ENCODE assay signal across 36 cellular contexts in the genomic region with DNA sequence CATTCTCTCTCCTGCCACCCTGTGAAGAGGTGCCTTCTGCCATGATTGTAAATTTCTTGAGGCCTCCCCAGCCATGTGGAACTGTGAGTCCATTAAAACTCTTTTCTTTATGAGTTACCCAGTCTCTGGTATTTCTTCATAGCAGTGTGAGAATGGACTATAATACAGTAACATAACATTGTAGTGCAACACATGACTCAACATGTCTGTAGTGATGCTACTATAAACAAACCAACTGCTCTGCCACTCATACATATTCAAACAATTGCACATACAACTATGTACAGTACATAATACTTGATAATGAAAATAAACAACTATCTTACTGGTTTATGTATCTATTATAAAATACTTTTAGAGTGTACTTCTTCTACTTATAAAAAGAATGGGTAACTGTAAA. TPM values are rescaled to one million over a fixed set of nuclear protein-coding genes. Genes with fewer than 3 reads are reported as not detected.
DNase-seq lines count a peak whose midpoint lies in the region; ATAC-seq and TF ChIP-seq lines count a peak whose summit lies in the region.
"Had no signal": no experiment of that assay in that cellular context is flagged by ENCODE, and none has a peak within 500 bp of the region (broad histone marks: within the 10 kb centered on the region; RNA-seq: fewer than 3 reads in every experiment).

No MANE protein-coding gene starts in this region.

- no peaks in the 10 kb centered on the region for H3K36me3 Mint-ChIP-seq in activated T-cell treated with anti-CD3 and anti-CD28 coated beads, Interleukin-2, amount 50 U/mL, for 4 hours (ENCODE audit: insufficient read depth)
- H3K36me3 Mint-ChIP-seq: activated naive CD4-positive, alpha-beta T cell treated with anti-CD3 and anti-CD28 coated beads, Interleukin-2, amount 50 U/mL, for 24 hours; memory B cell; stimulated activated naive B cell treated with anti-CD40 and anti-IgM and Interleukin-4, amounts not matched to agents 10 μg/mL and 1 μg/mL and 100 μg/mL, for 72 hours; type B pancreatic cell had no signal

- intact Hi-C loops in psoas muscle (cut with DNase I) = loop anchor here in 1 of 2 donors (5.0 kb wide), 1 partner anchor 97 kb away; no protein-coding TSS in a partner anchor

- H3K9me3 ChIP-seq in fibroblast of lung (ENCODE audit: control insufficient read depth, insufficient read depth, low read depth, low read length) (no peaks in the 10 kb centered on the region), psoas muscle (no peaks in the 10 kb centered on the region)
- H3K9me3 ChIP-seq: ovary, SJSA1 had no signal

- H3K4me1 ChIP-seq in fibroblast of lung (ENCODE audit: control insufficient read depth, extremely low read depth, insufficient read depth, low read length) (no peaks in the 10 kb centered on the region), psoas muscle (no peaks in the 10 kb centered on the region)
- H3K4me1 ChIP-seq: SJSA1 had no signal

- no peaks in the 10 kb centered on the region for H3K79me2 ChIP-seq in fibroblast of lung (ENCODE audit: control insufficient read depth, insufficient read depth, low read length)

- no peaks in the 10 kb centered on the region for H3K4me1 Mint-ChIP-seq in activated T-cell treated with anti-CD3 and anti-CD28 coated beads, Interleukin-2, amount 50 U/mL, for 4 hours (ENCODE audit: low read depth)
- H3K4me1 Mint-ChIP-seq: activated naive CD4-positive, alpha-beta T cell treated with anti-CD3 and anti-CD28 coated beads, Interleukin-2, amount 50 U/mL, for 24 hours; memory B cell; neural crest cell had no signal

- H3K27ac ChIP-seq in fibroblast of lung (ENCODE audit: insufficient read depth, low read length) = no peak overlapping the region
- no peak overlapping the region for H3K27ac ChIP-seq in psoas muscle
- H3K27ac ChIP-seq: C4-2B, cardiac muscle cell, coronary artery, ovary, SJSA1, skin epidermis had no signal

- H3K36me3 ChIP-seq in fibroblast of lung (ENCODE audit: control insufficient read depth, insufficient read depth, low read length) = no peaks in the 10 kb centered on the region
- H3K36me3 ChIP-seq in psoas muscle (ENCODE audit: insufficient read depth in 1 of 2, low read depth in 1 of 2) = peaks cover 0 to 11% of the 10 kb centered on the region in 2 donors
- H3K36me3 ChIP-seq: cardiac muscle cell, ovary, SJSA1 had no signal

- H3K4me2 ChIP-seq in fibroblast of lung (ENCODE audit: extremely low read depth, insufficient read depth, low read length) = no peak overlapping the region

- TF ChIP-seq CTCF in fibroblast of lung (conservative IDR thresholded peaks at IDR 0.05 in 1 of 2, IDR thresholded peaks at IDR 0.05 in 1 of 2; ENCODE audit: low read depth in 1 of 2, low read length in 2 of 2) (no peak), psoas muscle (IDR thresholded peaks at IDR 0.05) (no peak)

- no peaks in the 10 kb centered on the region for H3K27me3 ChIP-seq in fibroblast of lung (ENCODE audit: control insufficient read depth, insufficient read depth, low read length)
- H3K27me3 ChIP-seq in psoas muscle (ENCODE audit: insufficient read depth in 3 of 3, low read length in 2 of 3) = no peaks in the 10 kb centered on the region
- H3K27me3 ChIP-seq: ovary had no signal

- DNase-seq in HCEC 1CT = peak; percentile 71
- peak; percentile 72 for DNase-seq in amniotic epithelial cell (ENCODE audit: low read depth)
- peak; percentile 10 to 42 for DNase-seq in fibroblast of lung (ENCODE audit: low read depth in 2 of 2)
- DNase-seq in psoas muscle = no peak
- DNase-seq in superior temporal gyrus (ENCODE audit: extremely low spot score) = no peak
- no peak for DNase-seq in activated CD4-positive, alpha-beta T cell treated with anti-CD3 and anti-CD28 coated beads, Interleukin-2, amount 50 U/mL, for 48 hours
- DNase-seq in cerebellum (ENCODE audit: low spot score) = no peak
- no peak for DNase-seq in activated T-cell treated with anti-CD3 and anti-CD28 coated beads, Interleukin-2, amount 50 U/mL, for 4 hours
- DNase-seq: activated CD4-positive, alpha-beta T cell treated with anti-CD3 and anti-CD28 coated beads for 48 hours; activated CD8-positive, alpha-beta memory T cell treated with anti-CD3 and anti-CD28 coated beads for 24 hours; activated T-cell treated with anti-CD3 and anti-CD28 coated beads for 4 hours; COR-L47; effector CD8-positive, alpha-beta T cell; GDM1; hypothalamus; NCI-H1092; NCI-H1694; NCI-H446; NCI-H774; ovary; retina; RPMI8226; stimulated activated naive B cell treated with anti-CD40 and anti-IgM and Interleukin-4, amounts not matched to agents 10 μg/mL and 1 μg/mL and 100 μg/mL, for 72 hours; substantia nigra; T1000 had no signal

- H4K20me1 ChIP-seq in fibroblast of lung (ENCODE audit: control insufficient read depth, extremely low read depth, insufficient read depth, low read length) = no peaks in the 10 kb centered on the region

- no peak overlapping the region for H3K4me3 Mint-ChIP-seq in activated T-cell treated with anti-CD3 and anti-CD28 coated beads, Interleukin-2, amount 50 U/mL, for 4 hours
- H3K4me3 Mint-ChIP-seq: activated naive CD4-positive, alpha-beta T cell treated with anti-CD3 and anti-CD28 coated beads, Interleukin-2, amount 50 U/mL, for 24 hours; memory B cell; neural crest cell; stimulated activated naive B cell treated with anti-CD40 and anti-IgM and Interleukin-4, amounts not matched to agents 10 μg/mL and 1 μg/mL and 100 μg/mL, for 72 hours; type B pancreatic cell had no signal

- no peak overlapping the region for H2AFZ ChIP-seq in fibroblast of lung (ENCODE audit: low read length)

- H3K4me3 ChIP-seq in fibroblast of lung (replicated peaks in 1 of 4; ENCODE audit: control extremely low read depth in 1 of 4, insufficient read depth in 1 of 4, low read depth in 3 of 4, low read length in 4 of 4) (no peak overlapping the region), psoas muscle (no peak overlapping the region)
- H3K4me3 ChIP-seq: cardiac muscle cell, coronary artery, ovary, SJSA1, skin epidermis had no signal

- H3K27me3 Mint-ChIP-seq in activated T-cell treated with anti-CD3 and anti-CD28 coated beads, Interleukin-2, amount 50 U/mL, for 4 hours (ENCODE audit: low read depth) = peaks cover 24% of the 10 kb centered on the region

- peak; percentile 30 to 48 (median 40) for ATAC-seq in psoas muscle
- no peak for ATAC-seq in activated T-cell treated with anti-CD3 and anti-CD28 coated beads, Interleukin-2, amount 50 U/mL, for 4 hours
- ATAC-seq: stimulated activated naive B cell treated with anti-CD40 and anti-IgM and Interleukin-4, amounts not matched to agents 10 μg/mL and 1 μg/mL and 100 μg/mL, for 72 hours had no signal

- H3K9ac ChIP-seq in fibroblast of lung (ENCODE audit: insufficient read depth, low read length) = no peak overlapping the region

- no peaks in the 10 kb centered on the region for H3K9me3 Mint-ChIP-seq in activated T-cell treated with anti-CD3 and anti-CD28 coated beads, Interleukin-2, amount 50 U/mL, for 4 hours
- H3K9me3 Mint-ChIP-seq: activated naive CD4-positive, alpha-beta T cell treated with anti-CD3 and anti-CD28 coated beads, Interleukin-2, amount 50 U/mL, for 24 hours; memory B cell; neural crest cell; stimulated activated naive B cell treated with anti-CD40 and anti-IgM and Interleukin-4, amounts not matched to agents 10 μg/mL and 1 μg/mL and 100 μg/mL, for 72 hours; type B pancreatic cell had no signal

RNA-seq across cellular contexts. Expression of a gene that starts 7.1 kb away (rescaled TPM):
- total RNA-seq in fibroblast of lung (under 0.01 TPM in 1 of 2 replicates, not detected in the other), psoas muscle (not detected), cerebellum (1.5 TPM)
- polyA plus RNA-seq in fibroblast of lung (0.08 TPM in 1 of 2 replicates, not detected in the other), psoas muscle (under 1 TPM in 1 of 3 donors, not detected in 2; 0.17 TPM)
- polyA plus RNA-seq in fibroblast of lung (2012) = not detected in 2 replicates
- polyA minus RNA-seq in fibroblast of lung (ENCODE audit: low replicate concordance) = not detected in 2 replicates
- not detected for total RNA-seq in activated T-cell treated with anti-CD3 and anti-CD28 coated beads, Interleukin-2, amount 50 U/mL, for 4 hours
- total RNA-seq: cardiac muscle cell, epithelial cell of proximal tubule, glomerular endothelial cell, SJSA1 had no signal

Comparison
In these comparisons a context has a peak if more than half of its experiments do, and no peak if none do; other contexts are left out.
1. DNase-seq: peak in HCEC 1CT (single experiment), amniotic epithelial cell (single experiment) and fibroblast of lung (2 of 2); none in psoas muscle (0 of 2), superior temporal gyrus (single experiment), activated CD4-positive, alpha-beta T cell treated with anti-CD3 and anti-CD28 coated beads, Interleukin-2, amount 50 U/mL, for 48 hours (0 of 2), cerebellum (single experiment) and activated T-cell treated with anti-CD3 and anti-CD28 coated beads, Interleukin-2, amount 50 U/mL, for 4 hours (single experiment).
2. ATAC-seq: peak in psoas muscle (4 of 4); none in activated T-cell treated with anti-CD3 and anti-CD28 coated beads, Interleukin-2, amount 50 U/mL, for 4 hours (0 of 2).